In the genomic region with DNA sequence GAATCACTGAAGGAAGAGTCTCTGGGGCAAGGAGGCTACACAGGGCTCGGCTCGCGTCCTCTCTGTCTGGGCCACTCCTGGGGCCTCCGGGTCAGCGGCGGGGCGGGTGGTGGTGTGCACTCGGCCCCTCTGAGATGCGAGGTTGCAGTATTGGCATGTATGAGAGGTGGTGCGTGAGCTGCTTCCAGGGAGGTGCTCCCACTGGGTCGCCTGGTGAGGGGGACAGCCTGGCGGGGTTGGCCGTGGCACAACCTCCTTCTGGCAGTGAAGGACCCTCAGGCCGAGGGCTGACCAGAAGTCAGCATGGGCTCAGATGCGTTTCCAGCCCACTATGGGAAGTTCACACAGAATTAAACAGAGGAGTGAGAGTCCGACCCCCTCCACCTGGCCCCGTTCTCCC, we compare ENCODE assay signal across 20 cellular contexts. TPM values are rescaled to one million over a fixed set of nuclear protein-coding genes. Genes with fewer than 3 reads are reported as not detected.
A peak's percentile ranks its signal among the peaks of the same experiment; 100 is the strongest.
DNase-seq lines count a peak whose midpoint lies in the region; ATAC-seq, FAIRE-seq and TF ChIP-seq lines count a peak whose summit lies in the region.
"Had no signal": no experiment of that assay in that cellular context is flagged by ENCODE, and none has a peak within 500 bp of the region (broad histone marks: within the 10 kb centered on the region; RNA-seq: fewer than 3 reads in every experiment).

No MANE protein-coding gene starts in this region.

- H3K4me1 ChIP-seq in GM23248 (ENCODE audit: insufficient read depth) = peaks cover 23% of the 10 kb centered on the region
- peaks cover 39% of the 10 kb centered on the region for H3K4me1 ChIP-seq in astrocyte (ENCODE audit: insufficient read depth, low read length)
- H3K4me1 ChIP-seq in hepatocyte (ENCODE audit: insufficient read depth) = peaks cover 27% of the 10 kb centered on the region
- peaks cover 46% of the 10 kb centered on the region for H3K4me1 ChIP-seq in skeletal muscle satellite cell (ENCODE audit: control insufficient read depth, insufficient read depth, low read length)

- 91 to 97% methylated on average over 16 to 17 of the region's 17 CpGs for WGBS in GM23248 (ENCODE audit: low coverage in 1 of 2, low lambda C conversion rate in 2 of 2, missing lambda C conversion rate in 2 of 2), 2 experiments
- WGBS in hepatocyte (ENCODE audit: low lambda C conversion rate, missing lambda C conversion rate) = 97% methylated on average over 17 of the region's 17 CpGs

- H3F3A ChIP-seq in GM23248 (ENCODE audit: insufficient read depth) = 0 out of 2 replicates have a peak, but pooled peaks cover 5% of the 10 kb centered on the region

- H3K4me3 ChIP-seq in GM23248 (no peak overlapping the region), astrocyte (ENCODE audit: insufficient read depth, low read depth, low read length) (no peak overlapping the region), hepatocyte (no peak overlapping the region), skeletal muscle satellite cell (ENCODE audit: low read length) (no peak overlapping the region)
- H3K4me3 ChIP-seq: lung had no signal

- in situ Hi-C loops in GM23248 (cut with MboI) = no loop called here

- H3K9me3 ChIP-seq in GM23248 (ENCODE audit: low read depth) (no peaks in the 10 kb centered on the region), astrocyte (ENCODE audit: insufficient read depth, low read depth, low read length) (no peaks in the 10 kb centered on the region), hepatocyte (ENCODE audit: low read depth) (no peaks in the 10 kb centered on the region), skeletal muscle satellite cell (replicated peaks; ENCODE audit: low read length) (no peaks in the 10 kb centered on the region)

- H3K9me3 Mint-ChIP-seq in astrocyte (ENCODE audit: unreplicated experiment) (no peaks in the 10 kb centered on the region), natural killer cell (no peaks in the 10 kb centered on the region)
- H3K9me3 Mint-ChIP-seq: central memory CD8-positive, alpha-beta T cell; T-helper 2 cell treated with Interferon-gamma antibody and Interleukin-4, amounts not matched to agents 5 μg/mL and 100 μg/mL, for 36 hours had no signal

- no peak for TF ChIP-seq CTCF in astrocyte (IDR thresholded peaks at IDR 0.05; ENCODE audit: insufficient read depth, low read depth, low read length)
- TF ChIP-seq CTCF in hepatocyte (IDR thresholded peaks at IDR 0.05; ENCODE audit: poor library complexity) = no peak
- no peak for TF ChIP-seq CTCF in natural killer cell (IDR thresholded peaks at IDR 0.05)

- H3K27me3 Mint-ChIP-seq in astrocyte (ENCODE audit: low read depth, unreplicated experiment) = no peaks in the 10 kb centered on the region
- H3K27me3 Mint-ChIP-seq in natural killer cell (ENCODE audit: low read depth in 2 of 2) = peaks cover 6 to 33% of the 10 kb centered on the region in 2 donors

- peak overlapping the region; percentile 41 for H3K9ac ChIP-seq in GM23248
- peak overlapping the region; percentile 90 for H3K9ac ChIP-seq in astrocyte (ENCODE audit: low read length)
- peak overlapping the region; percentile 62 for H3K9ac ChIP-seq in skeletal muscle satellite cell (ENCODE audit: low read depth, low read length)

- H3K27ac ChIP-seq in GM23248 (0 out of 2 replicates have a peak overlapping the region, but pooled peaks have one; percentile 16), astrocyte (ENCODE audit: low read depth, low read length) (peak overlapping the region; percentile 99), hepatocyte (peak overlapping the region; percentile 30)
- H3K27ac ChIP-seq: epithelial cell of prostate had no signal

- no peak for FAIRE-seq in astrocyte (lab: Jason Lieb, UNC)

- H2AFZ ChIP-seq in GM23248 = no peak overlapping the region
- H2AFZ ChIP-seq in astrocyte (ENCODE audit: low read depth, low read length) = no peak overlapping the region
- H2AFZ ChIP-seq in hepatocyte = no peak overlapping the region

- no peaks in the 10 kb centered on the region for H4K20me1 ChIP-seq in GM23248 (ENCODE audit: insufficient read depth)
- H4K20me1 ChIP-seq in astrocyte (ENCODE audit: insufficient read depth, low read length) = no peaks in the 10 kb centered on the region
- no peaks in the 10 kb centered on the region for H4K20me1 ChIP-seq in hepatocyte (ENCODE audit: insufficient read depth, poor library complexity, severe bottlenecking)

- H3K79me2 ChIP-seq in GM23248 (ENCODE audit: insufficient read depth) = no peaks in the 10 kb centered on the region
- no peaks in the 10 kb centered on the region for H3K79me2 ChIP-seq in astrocyte (ENCODE audit: insufficient read depth, low read length)
- no peaks in the 10 kb centered on the region for H3K79me2 ChIP-seq in hepatocyte

- no peak overlapping the region for H3K4me2 ChIP-seq in GM23248 (ENCODE audit: unreplicated experiment)
- peak overlapping the region; percentile 67 for H3K4me2 ChIP-seq in astrocyte (ENCODE audit: low read length)
- H3K4me2 ChIP-seq in hepatocyte = no peak overlapping the region
- H3K4me2 ChIP-seq in skeletal muscle satellite cell (ENCODE audit: low read length) = peak overlapping the region; percentile 52

- intact Hi-C loops in natural killer cell (cut with micrococcal nuclease) = no loop called here

- no peaks in the 10 kb centered on the region for H3K27me3 ChIP-seq in GM23248 (replicated peaks; ENCODE audit: insufficient read depth)
- H3K27me3 ChIP-seq in astrocyte (ENCODE audit: insufficient read depth, low read length) = no peaks in the 10 kb centered on the region
- H3K27me3 ChIP-seq in hepatocyte = no peaks in the 10 kb centered on the region
- H3K27me3 ChIP-seq in skeletal muscle satellite cell (ENCODE audit: control insufficient read depth, insufficient read depth, low read length) = no peaks in the 10 kb centered on the region

- H3K36me3 Mint-ChIP-seq in astrocyte (ENCODE audit: low read depth, unreplicated experiment) (no peaks in the 10 kb centered on the region), natural killer cell (no peaks in the 10 kb centered on the region)

- H3K27ac Mint-ChIP-seq in astrocyte (ENCODE audit: unreplicated experiment) (peak overlapping the region; percentile 98), natural killer cell (no peak overlapping the region)
- H3K27ac Mint-ChIP-seq: B cell; T-helper 2 cell treated with Interferon-gamma antibody and Interleukin-4, amounts not matched to agents 5 μg/mL and 100 μg/mL, for 36 hours had no signal

- H3K4me3 Mint-ChIP-seq in astrocyte (ENCODE audit: unreplicated experiment) (peak overlapping the region; percentile 55), natural killer cell (no peak overlapping the region)
- H3K4me3 Mint-ChIP-seq: B cell; central memory CD8-positive, alpha-beta T cell; T-helper 2 cell treated with Interferon-gamma antibody and Interleukin-4, amounts not matched to agents 5 μg/mL and 100 μg/mL, for 36 hours had no signal

- DNase-seq in GM23248 (no peak), astrocyte (ENCODE audit: low read depth) (no peak), hepatocyte (ENCODE audit: low spot score) (no peak), GOT3 (lab: John Stamatoyannopoulos, UW) (no peak), NCI-H69 (lab: John Stamatoyannopoulos, UW) (no peak), natural killer cell (no peak)
- DNase-seq: activated effector memory CD4-positive, alpha-beta T cell treated with Interleukin-2 at 50 U/mL for 16 hours; DMS153; hypothalamus; KBM-7; NCI-H1436; occipital lobe; RPMI8226 had no signal

- H3K4me1 Mint-ChIP-seq in astrocyte (ENCODE audit: low read depth, unreplicated experiment) (peaks cover 39% of the 10 kb centered on the region), natural killer cell (peaks cover 4 to 20% of the 10 kb centered on the region in 2 donors)

- ATAC-seq in GM21576 (IDR thresholded peaks at IDR 0.05; ENCODE audit: unreplicated experiment) (no peak), natural killer cell (no peak)

- H3K9me2 ChIP-seq in GM23248 (ENCODE audit: insufficient read depth) (no peaks in the 10 kb centered on the region), hepatocyte (replicated peaks; ENCODE audit: insufficient read depth) (no peaks in the 10 kb centered on the region)

- H3K36me3 ChIP-seq in GM23248 (ENCODE audit: low read depth) (no peaks in the 10 kb centered on the region), astrocyte (ENCODE audit: insufficient read depth, low read length) (no peaks in the 10 kb centered on the region), hepatocyte (replicated peaks; ENCODE audit: insufficient read depth, low read depth) (no peaks in the 10 kb centered on the region), skeletal muscle satellite cell (ENCODE audit: insufficient read depth, low read length) (no peaks in the 10 kb centered on the region)

RNA-seq across cellular contexts. Expression of a gene that starts 38.5 kb away (rescaled TPM):
- 24.2 and 30.5 TPM in 2 replicates for total RNA-seq in GM23248 (2014; rRNA removed; shearing (Covaris generic))
- polyA plus RNA-seq in GM23248 (2016; fragmentation: Nextera tagmentation; extraction: Ambion mirVana) (1.7 and 1.8 TPM in 2 replicates), hepatocyte (140 and 178 TPM in 2 replicates)
- total RNA-seq in astrocyte (616 and 692 TPM in 2 replicates), hepatocyte (67.3 and 97.1 TPM in 2 replicates), natural killer cell (10 to 100 TPM; 12.3 to 22.3 (median 12.7) TPM)
- 25.6 and 40.2 TPM in 2 replicates for total RNA-seq in skeletal muscle satellite cell (2012; rRNA removed)

Comparison
In these comparisons a context has a peak if more than half of its experiments do, and no peak if none do; other contexts are left out.
1. H3K27ac ChIP-seq: peak in every context shown above with its lines; median percentile 99 in astrocyte; 30 in hepatocyte; 16 in GM23248.
2. H3K4me2 ChIP-seq: peak in astrocyte (single experiment) and skeletal muscle satellite cell (single experiment); none in GM23248 (single experiment) and hepatocyte (single experiment).
3. Peak in every context shown above with its lines, with median percentiles within 50 percentile points of each other: H3K9ac ChIP-seq.